In genomic region chr17:28085766-28086165, GRCh38 we compare ENCODE assay signal across 21 cellular contexts.
"Had no signal": no experiment of that assay in that cellular context is flagged by ENCODE, and none has a peak within 500 bp of the region (broad histone marks: within the 10 kb centered on the region; RNA-seq: fewer than 3 reads in every experiment).

No MANE protein-coding gene starts in this region.

- H3K27ac ChIP-seq: hepatocyte, pancreas, tibial artery, upper lobe of left lung, vagina had no signal

- DNase-seq: dermis blood vessel endothelial cell; foreskin melanocyte; head of caudate nucleus; kidney; left colon; left ventricle myocardium superior; mesendoderm; naive B cell; occipital lobe; pancreas; stimulated activated CD4-positive, alpha-beta T cell treated with anti-CD3 and anti-CD28 coated beads, Interleukin-2, amount 100 ng/mL, for 48 hours; tibial artery; upper lobe of left lung had no signal

- H3K27me3 Mint-ChIP-seq: naive B cell; progenitor cell of endocrine pancreas; stimulated activated naive CD8-positive, alpha-beta T cell treated with anti-CD3 and anti-CD28 coated beads, Interleukin-15, Interleukin-2, amounts not matched to agents 100 ng/mL and 50 ng/mL, for 24 hours had no signal

- H3K9me3 ChIP-seq: pancreas, tibial artery, upper lobe of left lung, vagina had no signal

- H3K27me3 ChIP-seq: hepatocyte, pancreas, tibial artery, upper lobe of left lung, vagina had no signal

- H3K4me3 ChIP-seq: hepatocyte, pancreas, smooth muscle cell, tibial artery, upper lobe of left lung, vagina had no signal

- H3K36me3 ChIP-seq: pancreas, tibial artery, upper lobe of left lung, vagina had no signal

- H3K27ac Mint-ChIP-seq: progenitor cell of endocrine pancreas; stimulated activated naive CD8-positive, alpha-beta T cell treated with anti-CD3 and anti-CD28 coated beads, Interleukin-15, Interleukin-2, amounts not matched to agents 100 ng/mL and 50 ng/mL, for 24 hours had no signal

- H3K4me2 ChIP-seq: hepatocyte, smooth muscle cell had no signal

- H3K4me3 Mint-ChIP-seq: nephron; stimulated activated naive CD8-positive, alpha-beta T cell treated with anti-CD3 and anti-CD28 coated beads, Interleukin-15, Interleukin-2, amounts not matched to agents 100 ng/mL and 50 ng/mL, for 24 hours had no signal

- ATAC-seq: left colon, left ventricle myocardium superior, pancreas, right cardiac atrium had no signal

- FAIRE-seq: endothelial cell of umbilical vein, pancreas had no signal

- H2AFZ ChIP-seq: hepatocyte had no signal
